33 cellular contexts compared by ENCODE assay signal in genomic region chr1:197103295-197103694, GRCh38. TPM values are rescaled to one million over a fixed set of nuclear protein-coding genes. Genes with fewer than 3 reads are reported as not detected.
DNase-seq lines count a peak whose midpoint lies in the region; ATAC-seq, FAIRE-seq and TF ChIP-seq lines count a peak whose summit lies in the region.
"Had no signal": no experiment of that assay in that cellular context is flagged by ENCODE, and none has a peak within 500 bp of the region (broad histone marks: within the 10 kb centered on the region; RNA-seq: fewer than 3 reads in every experiment).

No MANE protein-coding gene starts in this region.

- peak; percentile 20 for FAIRE-seq in H54 (lab: Jason Lieb, UNC)
- FAIRE-seq: GM12891, keratinocyte had no signal

- no peak overlapping the region for H3K4me3 ChIP-seq in cardiac fibroblast (replicated peaks in 1 of 2; ENCODE audit: low read depth in 2 of 2, low read length in 2 of 2)
- H3K4me3 ChIP-seq in fibroblast of villous mesenchyme (ENCODE audit: low read depth, low read length) = no peak overlapping the region
- H3K4me3 ChIP-seq: BLaER1, left ventricle myocardium inferior, spleen, tibial artery had no signal

- no peak for DNase-seq in H54 (ENCODE audit: insufficient read length, low spot score)
- peak; percentile 22 to 36 for DNase-seq in cardiac fibroblast (ENCODE audit: low read depth in 2 of 2)
- peak; percentile 49 for DNase-seq in fibroblast of villous mesenchyme (ENCODE audit: low read depth)
- DNase-seq in superior temporal gyrus (ENCODE audit: extremely low spot score) = peak; percentile 64
- no peak for DNase-seq in dedifferentiated amniotic fluid mesenchymal stem cell (ENCODE audit: extremely low spot score)
- DNase-seq: ACHN; activated CD4-positive, alpha-beta T cell treated with anti-CD3 and anti-CD28 coated beads, Interleukin-2, amount 10 ng/mL, durations not matched to agents 24 days and 14 days; amygdala; glutamatergic neuron; HCEC 1CT; left ventricle myocardium inferior; NCI-H1105 treated with DMSO at 0.1 percent for 48 hours; NCI-H187 treated with DMSO at 0.1 percent for 48 hours; NCI-H2171 treated with DMSO at 0.1 percent for 48 hours; NCI-H510A; right cardiac atrium; spleen; stimulated activated CD4-positive, alpha-beta T cell treated with anti-CD3 and anti-CD28 coated beads, Interleukin-2, amount 100 ng/mL, for 24 hours; stimulated activated naive CD8-positive, alpha-beta T cell treated with anti-CD3 and anti-CD28 coated beads, Interleukin-15, amount 100 ng/mL, for 72 hours; tibial artery had no signal

- TF ChIP-seq CTCF in cardiac fibroblast (IDR thresholded peaks at IDR 0.05; ENCODE audit: low read depth, low read length) (no peak), fibroblast of villous mesenchyme (IDR thresholded peaks at IDR 0.05; ENCODE audit: insufficient read depth, low read depth, low read length) (no peak)

- no peak for TF ChIP-seq POLR2A in H54 (IDR thresholded peaks at IDR 0.05; ENCODE audit: low read depth, low read length)

- ATAC-seq in HG02571 (IDR thresholded peaks at IDR 0.05; ENCODE audit: unreplicated experiment) = no peak
- no peak for ATAC-seq in HG03354 (IDR thresholded peaks at IDR 0.05; ENCODE audit: poor library complexity, severe bottlenecking, unreplicated experiment)
- ATAC-seq: right cardiac atrium; stimulated activated naive CD8-positive, alpha-beta T cell treated with anti-CD3 and anti-CD28 coated beads, Interleukin-15, amount 100 ng/mL, for 72 hours; WTC11 had no signal

RNA-seq across cellular contexts. Expression of gene F13B, which starts 36.2 kb away (rescaled TPM):
- total RNA-seq in fibroblast of villous mesenchyme = not detected in 2 replicates
- total RNA-seq: activated CD4-positive, alpha-beta T cell treated with anti-CD3 and anti-CD28 coated beads, Interleukin-2, amount 10 ng/mL, durations not matched to agents 24 days and 14 days; activated CD8-positive, alpha-beta memory T cell treated with anti-CD3 and anti-CD28 coated beads for 36 hours; cardiac septum; dermis microvascular lymphatic vessel endothelial cell; HT1080; left ventricle myocardium inferior; MCF 10A; myocyte; posterior vena cava; right cardiac atrium; spleen; WTC11 had no signal

RNA-seq across cellular contexts. Expression of gene ASPM, which starts 43.2 kb away (rescaled TPM):
- 19.6 and 43.6 TPM in 2 replicates for total RNA-seq in fibroblast of villous mesenchyme

Comparison
In these comparisons a context has a peak if more than half of its experiments do, and no peak if none do; other contexts are left out.
1. DNase-seq: peak in cardiac fibroblast (2 of 2), fibroblast of villous mesenchyme (single experiment) and superior temporal gyrus (single experiment); none in H54 (single experiment) and dedifferentiated amniotic fluid mesenchymal stem cell (single experiment).